Comparison of ENCODE assay signal across 8 cellular contexts in the genomic region with DNA sequence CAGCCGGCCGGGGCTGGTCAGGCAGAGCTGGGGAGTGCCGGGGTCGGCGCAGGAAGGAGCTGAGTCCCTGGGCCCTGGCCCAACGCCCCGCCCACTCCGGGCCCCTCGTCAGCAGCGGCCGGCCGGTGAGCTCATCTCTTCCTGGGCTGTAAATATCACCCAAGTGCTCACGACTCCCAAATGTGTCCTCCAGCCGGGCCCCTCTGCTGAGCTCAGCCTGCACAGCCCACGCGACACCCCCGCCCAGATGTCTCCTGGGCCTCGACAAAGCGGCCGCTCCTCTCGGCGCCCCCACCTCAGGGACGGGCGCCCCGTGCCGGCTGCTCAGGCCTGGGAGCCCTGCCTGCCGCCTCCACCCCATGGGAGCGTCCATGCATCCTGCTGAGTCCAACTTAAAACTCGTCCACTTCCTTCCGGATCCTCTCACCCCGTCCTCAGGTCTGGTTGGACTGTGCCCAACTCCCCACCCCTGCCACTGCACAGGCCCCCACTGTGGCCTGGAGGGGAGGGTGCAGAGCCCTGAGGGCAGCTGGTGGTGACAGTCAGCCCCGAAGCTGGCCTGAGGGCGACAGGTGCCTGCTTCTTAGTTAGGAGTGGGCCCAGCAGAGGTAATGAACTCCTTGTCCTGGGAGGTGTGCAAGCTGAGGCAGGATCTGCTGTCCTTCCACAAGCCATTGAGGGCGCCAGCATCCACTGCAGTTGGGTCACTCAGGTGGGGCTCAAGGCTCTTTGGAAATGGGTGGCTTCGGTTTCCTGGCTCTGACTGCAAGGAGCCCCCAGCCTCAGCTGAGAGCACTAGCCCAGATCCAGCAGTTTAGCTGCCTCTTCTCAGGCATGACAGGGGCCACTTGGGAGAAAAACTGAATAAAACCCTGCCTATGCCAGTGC. TPM values are rescaled to one million over a fixed set of nuclear protein-coding genes. Genes with fewer than 3 reads are reported as not detected.
DNase-seq lines count a peak whose midpoint lies in the region; ATAC-seq and TF ChIP-seq lines count a peak whose summit lies in the region.

No MANE protein-coding gene starts in this region.

- H3K27ac ChIP-seq in A673 (ENCODE audit: low read depth, low read length, poor library complexity, severe bottlenecking) (peak overlapping the region; percentile 47), GM23338 (ENCODE audit: low read depth) (no peak overlapping the region), body of pancreas (peak overlapping the region in 1 of 4 donors; percentile 21)

- H3K27me3 ChIP-seq in A673 (replicated peaks; ENCODE audit: insufficient read depth, low read depth, low read length, poor library complexity) (no peaks in the 10 kb centered on the region), GM23338 (ENCODE audit: insufficient read depth) (no peaks in the 10 kb centered on the region), body of pancreas (no peaks in the 10 kb centered on the region)

- H3K79me2 ChIP-seq in GM23338 (replicated peaks; ENCODE audit: insufficient read depth), result no peaks in the 10 kb centered on the region

- ATAC-seq in GM23338, result peak; percentile 18
- ATAC-seq in body of pancreas, result peak; percentile 4
- ATAC-seq in HG02938 (IDR thresholded peaks at IDR 0.05; ENCODE audit: unreplicated experiment), result no peak
- ATAC-seq in HG02884 (IDR thresholded peaks at IDR 0.05; ENCODE audit: unreplicated experiment), result no peak

- no peaks in the 10 kb centered on the region for H3K9me3 ChIP-seq in A673 (ENCODE audit: low read depth, low read length, poor library complexity, severe bottlenecking)
- H3K9me3 ChIP-seq in body of pancreas, result no peaks in the 10 kb centered on the region

- no TSS peak for BruUV-seq in A673 (replicated peaks; lab: Mats Ljungman, UMichigan)

- no peaks in the 10 kb centered on the region; the same call in 1 of the 3 replicates for H3K9me3 Mint-ChIP-seq in GM23338
- no peaks in the 10 kb centered on the region for H3K9me3 Mint-ChIP-seq in progenitor cell of endocrine pancreas (ENCODE audit: low read depth)

- H3K36me3 Mint-ChIP-seq in GM23338 (ENCODE audit: low read depth) (no peaks in the 10 kb centered on the region; the same call in 2 of the 3 replicates), progenitor cell of endocrine pancreas (ENCODE audit: insufficient read depth) (peaks cover 3% of the 10 kb centered on the region)

- peaks cover 14% of the 10 kb centered on the region for H3K4me1 Mint-ChIP-seq in GM23338
- H3K4me1 Mint-ChIP-seq in progenitor cell of endocrine pancreas (ENCODE audit: low read depth), result peaks cover 8% of the 10 kb centered on the region

- H3K4me1 ChIP-seq in A673 (ENCODE audit: insufficient read depth, low read length, poor library complexity, severe bottlenecking), result peaks cover 42% of the 10 kb centered on the region
- peaks cover 4% of the 10 kb centered on the region; the same call in 1 of the 2 replicates for H3K4me1 ChIP-seq in GM23338 (ENCODE audit: insufficient read depth)
- H3K4me1 ChIP-seq in body of pancreas, result peaks cover 28% of the 10 kb centered on the region

- CTCF ChIA-PET in A673 (lab: Charles Lee), result interaction anchor here (2.1 kb wide), 1 partner anchor 82 kb away, joined by 7 read pairs; no protein-coding TSS in a partner anchor

- peak; percentile 22 for DNase-seq in A673 (ENCODE audit: low spot score)
- DNase-seq in GM23338 (ENCODE audit: low spot score), result no peak
- DNase-seq in body of pancreas, result no peak
- DNase-seq in myocyte (ENCODE audit: low read depth), result peak; percentile 86
- DNase-seq in progenitor cell of endocrine pancreas (ENCODE audit: low spot score, unreplicated experiment), result no peak
- no peak for DNase-seq in NCI-H510A (lab: John Stamatoyannopoulos, UW)

- intact Hi-C loops in A673 (cut with micrococcal nuclease; ENCODE audit: unreplicated experiment) (no loop called here), body of pancreas (cut with DNase I) (no loop called here)

- no peaks in the 10 kb centered on the region for H4K20me1 ChIP-seq in GM23338 (replicated peaks; ENCODE audit: insufficient read depth)

- POLR2A ChIA-PET in A673 (lab: Charles Lee; ENCODE audit: low non-redundant PET), result no interaction called here

- no peaks in the 10 kb centered on the region for H3K9me2 ChIP-seq in GM23338 (ENCODE audit: insufficient read depth)

- 0 out of 2 replicates have a peak, but pooled peaks cover 4% of the 10 kb centered on the region for H3F3A ChIP-seq in GM23338 (replicated peaks; ENCODE audit: low read depth)

- no peak for TF ChIP-seq CTCF in A673 (conservative IDR thresholded peaks at IDR 0.05; ENCODE audit: low read depth, low read length)
- peak in 1 of 2 experiments; percentile 22; a peak in 1 of 4 replicates for TF ChIP-seq CTCF in GM23338 (conservative IDR thresholded peaks at IDR 0.05; ENCODE audit: low read depth in 2 of 2)
- TF ChIP-seq CTCF in body of pancreas (IDR thresholded peaks at IDR 0.05), result no peak
- no peak for TF ChIP-seq CTCF in progenitor cell of endocrine pancreas (IDR thresholded peaks at IDR 0.05; ENCODE audit: unreplicated experiment)

- H3K4me3 Mint-ChIP-seq in GM23338 (no peak overlapping the region), progenitor cell of endocrine pancreas (ENCODE audit: low read depth) (no peak overlapping the region)

- no peak overlapping the region for H3K4me2 ChIP-seq in GM23338

- TF ChIP-seq POLR2A in body of pancreas (IDR thresholded peaks at IDR 0.05), result no peak

- 77 to 82% methylated on average over 10 to 34 of the region's 35 CpGs for WGBS in body of pancreas, 2 donors

- no peaks in the 10 kb centered on the region for H3K36me3 ChIP-seq in A673 (ENCODE audit: insufficient read depth, low read length, poor library complexity, severe bottlenecking)
- H3K36me3 ChIP-seq in GM23338 (ENCODE audit: insufficient read depth), result no peaks in the 10 kb centered on the region
- no peaks in the 10 kb centered on the region for H3K36me3 ChIP-seq in body of pancreas (replicated peaks in 1 of 2; ENCODE audit: insufficient read depth in 1 of 2, low read depth in 2 of 2)

- no peak overlapping the region for H2AFZ ChIP-seq in GM23338

- H3K27me3 Mint-ChIP-seq in GM23338 (ENCODE audit: insufficient read depth, low read depth, poor library complexity) (peaks cover 10% of the 10 kb centered on the region), progenitor cell of endocrine pancreas (peaks cover 7% of the 10 kb centered on the region)

- H3K4me3 ChIP-seq in A673 (ENCODE audit: low read depth, low read length, poor library complexity, severe bottlenecking) (no peak overlapping the region), GM23338 (no peak overlapping the region), body of pancreas (no peak overlapping the region)

- H3K27ac Mint-ChIP-seq in GM23338 (0 out of 2 replicates have a peak overlapping the region, but pooled peaks have one; percentile 40), progenitor cell of endocrine pancreas (no peak overlapping the region)

TF ChIP-seq in GM23338, 12 proteins besides CTCF, POLR2A, EP300 and RAD21:
- TF ChIP-seq NANOG (IDR thresholded peaks at IDR 0.05; ENCODE audit: borderline replicate concordance), result no peak
- TF ChIP-seq CREB1 (CRISPR knock-in tag; IDR thresholded peaks at IDR 0.05; ENCODE audit: low read depth), result no peak
- TF ChIP-seq REST (IDR thresholded peaks at IDR 0.05; ENCODE audit: unreplicated experiment), result no peak
TF ChIP-seq in GM23338: peak in this region for 0.

RNA-seq across cellular contexts. Expression of gene RTN4R, which starts 28.8 kb away (rescaled TPM):
- total RNA-seq in A673 (2021) (9.6 and 9.9 TPM in 2 replicates), body of pancreas (1 to 10 TPM in 1 of 2 donors, under 1 TPM in 1; 0.66 to 1.8 TPM), myocyte (10.5 and 12.7 TPM in 2 replicates), progenitor cell of endocrine pancreas (30.8 and 36.0 TPM in 2 replicates)
- total RNA-seq in GM23338 (2014; rRNA removed; shearing (Covaris generic)), result 33.4 and 38.4 TPM in 2 replicates
- 10.6 and 12.9 TPM in 2 replicates for polyA plus RNA-seq in GM23338 (2016; fragmentation: Nextera tagmentation; extraction: Ambion mirVana)
- polyA plus RNA-seq in myocyte (2012), result 1.2 TPM

Comparison
In these comparisons a context has a peak if more than half of its experiments do, and no peak if none do; other contexts are left out.
1. DNase-seq: peak in A673 (single experiment) and myocyte (single experiment); none in GM23338 (single experiment), body of pancreas (0 of 4), progenitor cell of endocrine pancreas (single experiment) and NCI-H510A (single experiment).
2. ATAC-seq: peak in GM23338 (single experiment) and body of pancreas (single experiment); none in HG02938 (single experiment) and HG02884 (single experiment).